ENCODE assay signal across 9 cellular contexts in genomic region chr16:2441143-2441804, GRCh38. TPM values are rescaled to one million over a fixed set of nuclear protein-coding genes. Genes with fewer than 3 reads are reported as not detected.
"Had no signal": no experiment of that assay in that cellular context is flagged by ENCODE, and none has a peak within 500 bp of the region (broad histone marks: within the 10 kb centered on the region; RNA-seq: fewer than 3 reads in every experiment).

No MANE protein-coding gene starts in this region.

RNA-seq across cellular contexts. Expression of gene NTN3, which starts 29.8 kb away (rescaled TPM):
- total RNA-seq: activated B cell treated with CpG ODN at 0.5 μM for 24 hours; activated CD4-positive, alpha-beta memory T cell treated with anti-CD3 and anti-CD28 coated beads, Interleukin-2, amount 10 ng/mL, durations not matched to agents 7 days and 5 days; activated CD4-positive, alpha-beta T cell treated with anti-CD3 and anti-CD28 coated beads, Interleukin-2, amount 10 ng/mL, durations not matched to agents 24 days and 14 days; activated CD8-positive, alpha-beta memory T cell treated with anti-CD3 and anti-CD28 coated beads for 36 hours; activated CD8-positive, alpha-beta memory T cell treated with anti-CD3 and anti-CD28 coated beads, Interleukin-2, amount 10 ng/mL, durations not matched to agents 7 days and 5 days; activated naive CD8-positive, alpha-beta T cell treated with anti-CD3 and anti-CD28 coated beads for 36 hours; bronchial epithelial cell; T-cell; T-helper 2 cell treated with Interferon-gamma antibody and Interleukin-4, amounts not matched to agents 100 ng/mL and 5 ng/mL, for 36 hours had no signal
